Comparison of ENCODE assay signal across 18 cellular contexts in genomic region chr15:22916606-22917350, GRCh38.
DNase-seq lines count a peak whose midpoint lies in the region; TF ChIP-seq lines count a peak whose summit lies in the region.
"Had no signal": no experiment of that assay in that cellular context is flagged by ENCODE, and none has a peak within 500 bp of the region (broad histone marks: within the 10 kb centered on the region; RNA-seq: fewer than 3 reads in every experiment).

No MANE protein-coding gene starts in this region.

- H3K4me3 ChIP-seq in BLaER1 treated with 17β-estradiol and CSF1 and Interleukin-3, amounts not matched to agents 10 nM and 100 nM = no peak overlapping the region
- H3K4me3 ChIP-seq in endodermal cell (ENCODE audit: low read length) (no peak overlapping the region), Karpas-422 (ENCODE audit: low read length) (no peak overlapping the region)
- H3K4me3 ChIP-seq: MG63, PC-9 had no signal

- no peaks in the 10 kb centered on the region for H3K4me1 Mint-ChIP-seq in endodermal cell

- DNase-seq in RWPE1 (ENCODE audit: low spot score) (no peak), endodermal cell (no peak), posterior vena cava (ENCODE audit: low spot score) (peak; percentile 62), NCI-H1105 (lab: John Stamatoyannopoulos, UW) (no peak), midbrain (lab: John Stamatoyannopoulos, UW) (no peak), Karpas-422 (no peak), kidney tubule cell (ENCODE audit: low spot score) (no peak)
- DNase-seq: CD4-positive, alpha-beta T cell; MG63; NCI-H1417; NCI-H1694; NCI-H2029 treated with DMSO at 0.1 percent for 48 hours; NCI-H446 treated with DMSO at 0.1 percent for 48 hours; NCI-H526 treated with DMSO at 0.1 percent for 48 hours; PC-9; RPMI8226; SHP77 treated with DMSO at 0.1 percent for 48 hours had no signal

- H4K20me1 ChIP-seq in BLaER1 treated with 17β-estradiol and CSF1 and Interleukin-3, amounts not matched to agents 10 nM and 100 nM = peaks cover 0 to 66% (median 0%) of the 10 kb centered on the region in 11 experiments; a peak in 7 of 22 replicates
- H4K20me1 ChIP-seq in Karpas-422 (ENCODE audit: insufficient read depth, low read depth, low read length) = no peaks in the 10 kb centered on the region

- peaks cover 71% of the 10 kb centered on the region for H3K36me3 Mint-ChIP-seq in endodermal cell (ENCODE audit: low read depth)

- no peaks in the 10 kb centered on the region for H3K9me2 ChIP-seq in Karpas-422 (replicated peaks; ENCODE audit: insufficient read depth, low read length)

- no peak overlapping the region for H3K4me3 Mint-ChIP-seq in endodermal cell
- H3K4me3 Mint-ChIP-seq: CD4-positive, alpha-beta T cell had no signal

- peak overlapping the region in 3 of 11 experiments; percentile 21 to 48 (median 40); a peak in 1 of 22 replicates for H3K27ac ChIP-seq in BLaER1 treated with 17β-estradiol and CSF1 and Interleukin-3, amounts not matched to agents 10 nM and 100 nM
- H3K27ac ChIP-seq in RWPE1 = peak overlapping the region; percentile 63
- H3K27ac ChIP-seq in endodermal cell (ENCODE audit: low read depth, low read length) = no peak overlapping the region
- H3K27ac ChIP-seq in Karpas-422 (ENCODE audit: low read length) = no peak overlapping the region
- H3K27ac ChIP-seq: PC-9 had no signal

- no peaks in the 10 kb centered on the region for H3K79me2 ChIP-seq in Karpas-422 (ENCODE audit: low read length)

- H3K9me3 Mint-ChIP-seq in endodermal cell = no peaks in the 10 kb centered on the region
- H3K9me3 Mint-ChIP-seq: CD4-positive, alpha-beta T cell had no signal

- H3K36me3 ChIP-seq in BLaER1 treated with 17β-estradiol and CSF1 and Interleukin-3, amounts not matched to agents 10 nM and 100 nM = peaks cover 77 to 100% (median 91%) of the 10 kb centered on the region in 11 experiments
- peaks cover 59% of the 10 kb centered on the region for H3K36me3 ChIP-seq in endodermal cell (ENCODE audit: control insufficient read depth, insufficient read depth, low read length)
- no peaks in the 10 kb centered on the region for H3K36me3 ChIP-seq in Karpas-422 (ENCODE audit: insufficient read depth, low read length)

- H3K4me2 ChIP-seq in BLaER1 treated with 17β-estradiol and CSF1 and Interleukin-3, amounts not matched to agents 10 nM and 100 nM = peak overlapping the region in 7 of 11 experiments; percentile 52 to 76 (median 68); a peak in 13 of 22 replicates
- H3K4me2 ChIP-seq in Karpas-422 (ENCODE audit: low read depth, low read length, poor library complexity, severe bottlenecking) = no peak overlapping the region
- H3K4me2 ChIP-seq: PC-9 had no signal

- H3K4me1 ChIP-seq in BLaER1 treated with 17β-estradiol and CSF1 and Interleukin-3, amounts not matched to agents 10 nM and 100 nM = peaks cover 0 to 33% (median 27%) of the 10 kb centered on the region in 10 experiments; a peak in 18 of 20 replicates
- H3K4me1 ChIP-seq in endodermal cell (ENCODE audit: control insufficient read depth, insufficient read depth, low read length) (no peaks in the 10 kb centered on the region), Karpas-422 (ENCODE audit: low read length) (no peaks in the 10 kb centered on the region)

- peak overlapping the region in 4 of 11 experiments; percentile 18 to 42 (median 27); a peak in 3 of 22 replicates for H3K9ac ChIP-seq in BLaER1 treated with 17β-estradiol and CSF1 and Interleukin-3, amounts not matched to agents 10 nM and 100 nM
- H3K9ac ChIP-seq in endodermal cell (ENCODE audit: extremely low read depth, low read length, poor library complexity, severe bottlenecking) (no peak overlapping the region), Karpas-422 (ENCODE audit: low read length) (no peak overlapping the region)

- 94 to 96% methylated on average over 27 to 36 of the region's 36 CpGs for WGBS in endodermal cell (ENCODE audit: insufficient coverage in 1 of 2, insufficient read length in 1 of 2), 2 experiments

- TF ChIP-seq CTCF in RWPE1 (conservative IDR thresholded peaks at IDR 0.05; ENCODE audit: low read depth) (no peak), endodermal cell (conservative IDR thresholded peaks at IDR 0.05) (no peak)

- peak overlapping the region; percentile 31 for H3K27ac Mint-ChIP-seq in endodermal cell
- H3K27ac Mint-ChIP-seq: CD4-positive, alpha-beta T cell had no signal

- no peak overlapping the region for H2AFZ ChIP-seq in Karpas-422 (ENCODE audit: low read length)
- H2AFZ ChIP-seq: PC-9 had no signal

- POLR2A ChIA-PET in RWPE1 (lab: Yijun Ruan, JAX; ENCODE audit: low non-redundant PET) = no interaction called here

- intact Hi-C loops in posterior vena cava (cut with DNase I) = loop anchor here in 1 of 2 donors (5.0 kb wide), 1 partner anchor 721 kb away; no protein-coding TSS in a partner anchor

- CTCF ChIA-PET in RWPE1 (lab: Yijun Ruan, JAX) = interaction anchor here (0.6 kb wide), 1 partner anchor 14 kb away, joined by 3 read pairs; no protein-coding TSS in a partner anchor

- H3K9me3 ChIP-seq in BLaER1 treated with 17β-estradiol and CSF1 and Interleukin-3, amounts not matched to agents 10 nM and 100 nM (replicated peaks in 1 of 11) = peaks cover 0 to 11% (median 0%) of the 10 kb centered on the region in 11 experiments; a peak in 6 of 22 replicates
- H3K9me3 ChIP-seq in endodermal cell (ENCODE audit: control insufficient read depth, low read length) (no peaks in the 10 kb centered on the region), Karpas-422 (ENCODE audit: low read length) (no peaks in the 10 kb centered on the region)
- H3K9me3 ChIP-seq: MG63 had no signal

- no peaks in the 10 kb centered on the region for H3K27me3 Mint-ChIP-seq in endodermal cell (ENCODE audit: insufficient read depth)
- H3K27me3 Mint-ChIP-seq: CD4-positive, alpha-beta T cell had no signal

- H3K27me3 ChIP-seq in BLaER1 treated with 17β-estradiol and CSF1 and Interleukin-3, amounts not matched to agents 10 nM and 100 nM = no peaks in the 10 kb centered on the region
- H3K27me3 ChIP-seq in endodermal cell (ENCODE audit: control insufficient read depth, insufficient read depth, low read length, poor library complexity, severe bottlenecking) = no peaks in the 10 kb centered on the region
- H3K27me3 ChIP-seq in Karpas-422 (ENCODE audit: low read length) = no peaks in the 10 kb centered on the region
- H3K27me3 ChIP-seq: MG63 had no signal
